Comparison of ENCODE assay signal across 19 cellular contexts in genomic region chr7:87057210-87057609, GRCh38.
"Had no signal": no experiment of that assay in that cellular context is flagged by ENCODE, and none has a peak within 500 bp of the region (broad histone marks: within the 10 kb centered on the region; RNA-seq: fewer than 3 reads in every experiment).

No MANE protein-coding gene starts in this region.

- H3K27me3 ChIP-seq: brain microvascular endothelial cell, tibial artery, uterus had no signal

- ATAC-seq: left lobe of liver, natural killer cell, sciatic nerve had no signal

- H3K4me3 Mint-ChIP-seq: activated naive CD8-positive, alpha-beta T cell treated with anti-CD3 and anti-CD28 coated beads, Interleukin-2, amount 10 ng/mL, durations not matched to agents 7 days and 5 days; T-helper 1 cell treated with Interleukin-12 subunit alpha and Interleukin-12 subunit beta and Interleukin-4 antibody, amounts not matched to agents 30 μg/mL and 1 μg/mL, for 36 hours had no signal

- H3K4me1 ChIP-seq: parathyroid adenoma, uterus had no signal

- DNase-seq: activated CD4-positive, alpha-beta T cell treated with anti-CD3 and anti-CD28 coated beads, Interleukin-2, amount 50 U/mL, for 4 hours; activated naive CD4-positive, alpha-beta T cell; activated naive CD8-positive, alpha-beta T cell treated with anti-CD3 and anti-CD28 coated beads, Interleukin-2, amount 10 ng/mL, durations not matched to agents 7 days and 5 days; brain microvascular endothelial cell; esophagus squamous epithelium; mesendoderm; natural killer cell; SIG-M5; stimulated activated CD8-positive, alpha-beta memory T cell treated with anti-CD3 and anti-CD28 coated beads, Interleukin-4, amount 100 ng/mL, for 48 hours; stimulated activated naive CD4-positive, alpha-beta T cell; tibial artery; uterus; WERI-Rb-1 had no signal

- H3K36me3 ChIP-seq: brain microvascular endothelial cell, esophagus squamous epithelium, neutrophil, tibial artery, uterus, WERI-Rb-1 had no signal

- H3K27ac ChIP-seq: brain microvascular endothelial cell, coronary artery, esophagus squamous epithelium, neutrophil, parathyroid adenoma, tibial artery, WERI-Rb-1 had no signal

- H3K4me3 ChIP-seq: coronary artery, esophagus squamous epithelium, tibial artery, uterus had no signal

- H3K9me3 ChIP-seq: esophagus squamous epithelium, neutrophil, tibial artery, uterus had no signal

- H3K79me2 ChIP-seq: parathyroid adenoma had no signal

- H3K27ac Mint-ChIP-seq: activated naive CD8-positive, alpha-beta T cell treated with anti-CD3 and anti-CD28 coated beads, Interleukin-2, amount 10 ng/mL, durations not matched to agents 7 days and 5 days; natural killer cell; T-helper 1 cell treated with Interleukin-12 subunit alpha and Interleukin-12 subunit beta and Interleukin-4 antibody, amounts not matched to agents 30 μg/mL and 1 μg/mL, for 36 hours had no signal

- H3K36me3 Mint-ChIP-seq: activated naive CD8-positive, alpha-beta T cell treated with anti-CD3 and anti-CD28 coated beads, Interleukin-2, amount 10 ng/mL, durations not matched to agents 7 days and 5 days; natural killer cell had no signal

- H3K9me3 Mint-ChIP-seq: activated naive CD8-positive, alpha-beta T cell treated with anti-CD3 and anti-CD28 coated beads, Interleukin-2, amount 10 ng/mL, durations not matched to agents 7 days and 5 days; natural killer cell; T-helper 1 cell treated with Interleukin-12 subunit alpha and Interleukin-12 subunit beta and Interleukin-4 antibody, amounts not matched to agents 30 μg/mL and 1 μg/mL, for 36 hours had no signal

- H2AFZ ChIP-seq: parathyroid adenoma had no signal

- H3K9ac ChIP-seq: parathyroid adenoma had no signal
